In genomic region chr1:201539561-201540404, GRCh38 we compare ENCODE assay signal across 8 cellular contexts. TPM values are rescaled to one million over a fixed set of nuclear protein-coding genes. Genes with fewer than 3 reads are reported as not detected.
DNase-seq lines count a peak whose midpoint lies in the region; ATAC-seq and TF ChIP-seq lines count a peak whose summit lies in the region.

No MANE protein-coding gene starts in this region.

- TF ChIP-seq EP300 in neural cell (conservative IDR thresholded peaks at IDR 0.05; ENCODE audit: poor library complexity, severe bottlenecking), result no peak

- no peak for ATAC-seq in HG03378 (IDR thresholded peaks at IDR 0.05; ENCODE audit: unreplicated experiment)

- H3K27ac ChIP-seq in neural cell (ENCODE audit: low read length), result no peak overlapping the region

- no peaks in the 10 kb centered on the region for H3K36me3 ChIP-seq in neural cell (ENCODE audit: insufficient read depth, low read length)

- H3K79me2 ChIP-seq in neural cell (replicated peaks; ENCODE audit: insufficient read depth, low read length), result no peaks in the 10 kb centered on the region

- H3K27ac Mint-ChIP-seq in activated CD4-positive, alpha-beta memory T cell treated with anti-CD3 and anti-CD28 coated beads for 36 hours, result no peak overlapping the region

- H3K4me3 ChIP-seq in neural cell (ENCODE audit: low read length), result peak overlapping the region; percentile 77

- peak overlapping the region; percentile 57 for H3K4me3 Mint-ChIP-seq in activated CD4-positive, alpha-beta memory T cell treated with anti-CD3 and anti-CD28 coated beads for 36 hours

- POLR2A ChIA-PET in activated CD4-positive, alpha-beta memory T cell treated with anti-CD3 and anti-CD28 coated beads for 36 hours (lab: Charles Lee), result no interaction called here

- H3F3A ChIP-seq in neural cell (ENCODE audit: insufficient read depth, low read length, poor library complexity, severe bottlenecking), result no peaks in the 10 kb centered on the region

- H3K4me1 Mint-ChIP-seq in activated CD4-positive, alpha-beta memory T cell treated with anti-CD3 and anti-CD28 coated beads for 36 hours (ENCODE audit: low read depth), result peaks cover 16% of the 10 kb centered on the region

- H2AFZ ChIP-seq in neural cell (ENCODE audit: low read depth, low read length), result no peak overlapping the region

- no peaks in the 10 kb centered on the region for H4K20me1 ChIP-seq in neural cell (ENCODE audit: insufficient read depth)

- H3K36me3 Mint-ChIP-seq in activated CD4-positive, alpha-beta memory T cell treated with anti-CD3 and anti-CD28 coated beads for 36 hours, result peaks cover 3% of the 10 kb centered on the region

- intact Hi-C loops in activated CD4-positive, alpha-beta memory T cell treated with anti-CD3 and anti-CD28 coated beads for 36 hours (cut with micrococcal nuclease), result no loop called here

- H3K9me3 Mint-ChIP-seq in activated CD4-positive, alpha-beta memory T cell treated with anti-CD3 and anti-CD28 coated beads for 36 hours, result no peaks in the 10 kb centered on the region

- peak; percentile 78 for DNase-seq in DMS 273 (lab: John Stamatoyannopoulos, UW; ENCODE audit: unreplicated experiment)
- peak; percentile 43 for DNase-seq in NCI-H1694 (lab: John Stamatoyannopoulos, UW)
- DNase-seq in activated CD4-positive, alpha-beta memory T cell treated with anti-CD3 and anti-CD28 coated beads for 36 hours, result no peak
- DNase-seq in germinal center (ENCODE audit: low spot score), result peak; percentile 33
- no peak for DNase-seq in GM10266 (ENCODE audit: extremely low spot score)
- no peak for DNase-seq in activated gamma-delta T cell treated with Interleukin-2 at 50 U/mL for 16 hours

- H3K27me3 Mint-ChIP-seq in activated CD4-positive, alpha-beta memory T cell treated with anti-CD3 and anti-CD28 coated beads for 36 hours, result peaks cover 50% of the 10 kb centered on the region

- CTCF ChIA-PET in activated CD4-positive, alpha-beta memory T cell treated with anti-CD3 and anti-CD28 coated beads for 36 hours (lab: Charles Lee), result interaction anchor here (1.1 to 1.3 kb wide), 4 partner anchors 20 to 460 kb away, joined by 3 to 6 read pairs (median 4); no protein-coding TSS in a partner anchor

- no peaks in the 10 kb centered on the region for H3K9me2 ChIP-seq in neural cell (ENCODE audit: insufficient read depth, low read length)

- TF ChIP-seq CTCF in neural cell (IDR thresholded peaks at IDR 0.05; ENCODE audit: poor library complexity, severe bottlenecking) (no peak), GM10266 (IDR thresholded peaks at IDR 0.05; ENCODE audit: control insufficient read depth, insufficient read depth, low read depth, missing control alignments) (no peak)

- peaks cover 38% of the 10 kb centered on the region for H3K27me3 ChIP-seq in neural cell (ENCODE audit: insufficient read depth, low read depth, low read length)

- no peaks in the 10 kb centered on the region for H3K9me3 ChIP-seq in neural cell (ENCODE audit: low read length)

- no peak for TF ChIP-seq RAD21 in neural cell (conservative IDR thresholded peaks at IDR 0.05)

- H3K9ac ChIP-seq in neural cell (ENCODE audit: low read length), result peak overlapping the region; percentile 46

- H3K4me2 ChIP-seq in neural cell (ENCODE audit: low read length), result peak overlapping the region; percentile 57

TF ChIP-seq in neural cell, 6 proteins besides CTCF, POLR2A, EP300 and RAD21:
- TF ChIP-seq TAF1 (IDR thresholded peaks at IDR 0.05; ENCODE audit: low read depth), result no peak
- TF ChIP-seq EZH2 (IDR thresholded peaks at IDR 0.05; ENCODE audit: borderline replicate concordance, insufficient read depth, low read length, poor library complexity, severe bottlenecking), result no peak
- TF ChIP-seq SMC3 (conservative IDR thresholded peaks at IDR 0.05; ENCODE audit: poor library complexity), result no peak
- TF ChIP-seq POLR2AphosphoS5 (IDR thresholded peaks at IDR 0.05), result no peak
- TF ChIP-seq REST (IDR thresholded peaks at IDR 0.05; ENCODE audit: borderline replicate concordance), result no peak
- no peak for TF ChIP-seq MXI1 (conservative IDR thresholded peaks at IDR 0.05; ENCODE audit: poor library complexity, severe bottlenecking)

RNA-seq across cellular contexts. Expression of gene NAV1, which starts 0.9 kb away (rescaled TPM):
- 1 to 10 TPM; 2.2 to 2.6 TPM for total RNA-seq in activated CD4-positive, alpha-beta memory T cell treated with anti-CD3 and anti-CD28 coated beads for 36 hours
- 33.2 and 38.0 TPM in 2 replicates for polyA plus RNA-seq in neural cell
- polyA minus RNA-seq in neural cell, result 92.3 and 130 TPM in 2 replicates

RNA-seq across cellular contexts. Expression of gene CSRP1, which starts 32.9 kb away (rescaled TPM):
- total RNA-seq in activated CD4-positive, alpha-beta memory T cell treated with anti-CD3 and anti-CD28 coated beads for 36 hours, result 10 to 100 TPM; 48.4 to 51.8 TPM
- 4.2 and 12.1 TPM in 2 replicates for polyA plus RNA-seq in neural cell
- polyA minus RNA-seq in neural cell, result 3.9 and 5.6 TPM in 2 replicates

Comparison
In these comparisons a context has a peak if more than half of its experiments do, and no peak if none do; other contexts are left out.
1. DNase-seq: peak in DMS 273 (single experiment), NCI-H1694 (single experiment) and germinal center (single experiment); none in activated CD4-positive, alpha-beta memory T cell treated with anti-CD3 and anti-CD28 coated beads for 36 hours (single experiment), GM10266 (single experiment) and activated gamma-delta T cell treated with Interleukin-2 at 50 U/mL for 16 hours (single experiment).